ENCODE assay signal across 16 cellular contexts in the genomic region with DNA sequence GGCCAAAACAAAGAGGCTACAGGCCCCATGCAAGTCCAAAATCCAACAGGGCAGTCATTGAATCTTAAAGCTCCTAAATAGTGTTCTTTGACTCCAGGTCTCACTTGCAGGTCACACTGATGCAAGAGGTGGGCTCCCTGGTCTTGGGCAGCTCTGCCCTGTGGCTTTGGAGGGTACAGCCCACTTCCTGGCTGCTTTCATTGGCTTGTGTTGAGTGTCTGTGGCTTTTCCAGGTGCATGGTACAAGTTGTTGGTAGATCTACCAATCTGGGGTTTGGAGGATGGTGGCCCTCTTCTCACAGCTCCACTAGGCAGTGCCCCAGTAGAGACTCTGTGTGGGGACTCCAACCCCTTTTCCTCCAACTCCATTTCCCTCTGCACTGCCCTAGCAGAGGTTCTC.
DNase-seq lines count a peak whose midpoint lies in the region; ATAC-seq and TF ChIP-seq lines count a peak whose summit lies in the region.
"Had no signal": no experiment of that assay in that cellular context is flagged by ENCODE, and none has a peak within 500 bp of the region (broad histone marks: within the 10 kb centered on the region; RNA-seq: fewer than 3 reads in every experiment).

No MANE protein-coding gene starts in this region.

- no peak overlapping the region for H3K9ac ChIP-seq in DND-41 (ENCODE audit: low read depth, low read length)

- TF ChIP-seq POLR2A in esophagus muscularis mucosa (IDR thresholded peaks at IDR 0.05; ENCODE audit: low read depth) = no peak

- H3K4me2 ChIP-seq in DND-41 (ENCODE audit: insufficient read depth, low read length) = no peak overlapping the region
- H3K4me2 ChIP-seq: GM23338 had no signal

- peaks cover 3% of the 10 kb centered on the region for H3K9me3 ChIP-seq in DND-41 (ENCODE audit: insufficient read depth, low read length, severe bottlenecking)
- no peaks in the 10 kb centered on the region for H3K9me3 ChIP-seq in KOPT-K1 (ENCODE audit: insufficient read depth, low read length, poor library complexity, severe bottlenecking)
- peaks cover 0 to 10% (median 0%) of the 10 kb centered on the region in 4 donors for H3K9me3 ChIP-seq in esophagus muscularis mucosa

- peaks cover 23% of the 10 kb centered on the region for H3K4me1 ChIP-seq in DND-41 (ENCODE audit: insufficient read depth, low read length)
- no peaks in the 10 kb centered on the region for H3K4me1 ChIP-seq in esophagus muscularis mucosa
- H3K4me1 ChIP-seq: Caco-2 had no signal

- no peak overlapping the region for H2AFZ ChIP-seq in DND-41 (ENCODE audit: low read depth, low read length)
- H2AFZ ChIP-seq: GM23338 had no signal

- ATAC-seq in DND-41 (ENCODE audit: insufficient read depth, low read depth) = peak; percentile 91
- ATAC-seq in HG03439 (IDR thresholded peaks at IDR 0.05; ENCODE audit: unreplicated experiment) = no peak
- ATAC-seq: CD8-positive, alpha-beta T cell; GM23338; HCT116 had no signal

- no peak for TF ChIP-seq CTCF in DND-41 (IDR thresholded peaks at IDR 0.05; ENCODE audit: borderline replicate concordance, extremely low read depth, low read length, poor library complexity, severe bottlenecking)
- no peak for TF ChIP-seq CTCF in esophagus muscularis mucosa (IDR thresholded peaks at IDR 0.05)

- no peaks in the 10 kb centered on the region for H4K20me1 ChIP-seq in DND-41 (ENCODE audit: insufficient read depth, low read length)

- H3K27ac ChIP-seq in DND-41 (ENCODE audit: low read length) (no peak overlapping the region), KOPT-K1 (ENCODE audit: low read depth, low read length, poor library complexity, severe bottlenecking) (peak overlapping the region; percentile 2), esophagus muscularis mucosa (replicated peaks in 1 of 4) (no peak overlapping the region)
- H3K27ac ChIP-seq: C4-2B had no signal

- DNase-seq in DND-41 = peak; percentile 78
- DNase-seq in esophagus muscularis mucosa (ENCODE audit: extremely low spot score) = peak; percentile 78
- DNase-seq in NCI-H1436 (lab: John Stamatoyannopoulos, UW) = no peak
- no peak for DNase-seq in SHP77 treated with DMSO at 0.1 percent for 48 hours (lab: John Stamatoyannopoulos, UW)
- DNase-seq: Caco-2; CD4-positive, CD25-positive, alpha-beta regulatory T cell; DMS153; EL; GDM1; H9 had no signal

- TF ChIP-seq EP300 in esophagus muscularis mucosa (IDR thresholded peaks at IDR 0.05) = no peak

- no peak overlapping the region for H3K4me3 ChIP-seq in DND-41 (ENCODE audit: low read depth in 1 of 2, low read length in 2 of 2)
- no peak overlapping the region for H3K4me3 ChIP-seq in esophagus muscularis mucosa
- H3K4me3 ChIP-seq: GM23338 had no signal

- H3K27me3 ChIP-seq in DND-41 (ENCODE audit: insufficient read depth, low read length, poor library complexity) (no peaks in the 10 kb centered on the region), esophagus muscularis mucosa (peaks cover 0 to 17% (median 0%) of the 10 kb centered on the region in 4 donors)

- H3K36me3 ChIP-seq in DND-41 (ENCODE audit: insufficient read depth, low read length) (no peaks in the 10 kb centered on the region), KOPT-K1 (ENCODE audit: insufficient read depth, low read length) (no peaks in the 10 kb centered on the region), esophagus muscularis mucosa (no peaks in the 10 kb centered on the region)

- H3K79me2 ChIP-seq in DND-41 (ENCODE audit: insufficient read depth, low read length) = no peaks in the 10 kb centered on the region

- intact Hi-C loops in esophagus muscularis mucosa (cut with DNase I) = no loop called here

Comparison
In these comparisons a context has a peak if more than half of its experiments do, and no peak if none do; other contexts are left out.
1. DNase-seq: peak in DND-41 (single experiment) and esophagus muscularis mucosa (single experiment); none in NCI-H1436 (single experiment) and SHP77 treated with DMSO at 0.1 percent for 48 hours (single experiment).